5 cellular contexts compared by ENCODE assay signal in genomic region chr17:42916388-42917235, GRCh38. TPM values are rescaled to one million over a fixed set of nuclear protein-coding genes. Genes with fewer than 3 reads are reported as not detected.
"Had no signal": no experiment of that assay in that cellular context is flagged by ENCODE, and none has a peak within 500 bp of the region (broad histone marks: within the 10 kb centered on the region; RNA-seq: fewer than 3 reads in every experiment).

No MANE protein-coding gene starts in this region.

RNA-seq across cellular contexts. Expression of gene G6PC1, which starts 16.0 kb away (rescaled TPM):
- total RNA-seq: GM23338, H1, H9, HT-29 had no signal
- polyA plus RNA-seq: GM23338, IgD-negative memory B cell had no signal
